8 cellular contexts compared by ENCODE assay signal in the genomic region with DNA sequence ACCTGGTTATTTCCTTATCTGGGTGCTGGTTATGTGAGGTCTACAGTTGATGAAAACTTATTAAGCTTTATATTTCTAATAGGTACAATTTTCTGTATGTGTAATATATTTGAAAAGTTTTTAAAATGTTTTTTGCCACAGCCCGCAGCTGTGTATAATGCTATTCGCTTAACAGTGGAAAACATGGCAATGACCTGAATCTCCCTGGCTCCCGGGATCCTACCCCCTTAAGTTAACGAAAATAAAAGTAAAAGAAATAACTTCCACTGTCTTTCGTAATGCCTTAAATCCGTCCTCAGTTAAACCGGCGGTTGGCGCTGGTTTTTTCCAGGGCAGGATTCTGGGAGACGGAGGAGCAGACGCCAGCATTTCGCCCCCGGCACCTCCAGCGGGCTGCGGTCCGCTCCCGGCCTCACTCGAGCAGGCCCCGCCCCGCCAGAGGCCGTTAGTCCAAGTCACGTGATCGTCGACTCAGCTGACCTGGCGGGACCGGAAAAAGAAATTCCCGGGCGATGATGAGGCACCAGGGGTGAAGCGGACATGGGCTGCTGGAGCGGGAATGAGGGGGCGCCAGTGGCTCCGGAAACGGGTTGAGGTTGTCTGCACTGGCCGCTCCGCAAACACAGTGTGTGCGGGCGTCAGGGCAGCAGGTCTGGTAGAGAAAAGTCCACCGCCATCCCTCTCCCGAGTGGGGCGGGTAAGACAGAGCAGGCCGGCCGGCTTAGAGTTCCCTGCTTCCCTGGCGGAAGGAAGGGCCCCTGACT. TPM values are rescaled to one million over a fixed set of nuclear protein-coding genes. Genes with fewer than 3 reads are reported as not detected.
A peak's percentile ranks its signal among the peaks of the same experiment; 100 is the strongest.
DNase-seq lines count a peak whose midpoint lies in the region; ATAC-seq and TF ChIP-seq lines count a peak whose summit lies in the region.
"Not testable (repeated sequence)": the region's sequence is repeated elsewhere in the genome, so short reads cannot be mapped to it uniquely, and the experiment has no call there.

No MANE protein-coding gene starts in this region.

- H3K4me3 ChIP-seq in esophagus squamous epithelium (peak overlapping the region; percentile 13 to 58 (median 29)), lower lobe of right lung (peak overlapping the region; percentile 44), skin epidermis (peak overlapping the region; percentile 13 to 30 (median 21)), upper lobe of left lung (peak overlapping the region in 3 of 4 donors; percentile 23 to 48 (median 44))

- TF ChIP-seq EP300 in upper lobe of left lung (IDR thresholded peaks at IDR 0.05): not testable (repeated sequence)

- peak; percentile 70 for ATAC-seq in GM18867 (IDR thresholded peaks at IDR 0.05; ENCODE audit: unreplicated experiment)
- peak; percentile 71 for ATAC-seq in HG03354 (IDR thresholded peaks at IDR 0.05; ENCODE audit: poor library complexity, severe bottlenecking, unreplicated experiment)
- peak; percentile 88 to 94 for ATAC-seq in lower lobe of right lung
- peak; percentile 73 to 94 for ATAC-seq in upper lobe of left lung (ENCODE audit: low FRiP score in 2 of 2)

- H3K27ac ChIP-seq in esophagus squamous epithelium: peak overlapping the region in 2 of 4 donors; percentile 14 to 59
- H3K27ac ChIP-seq in lower lobe of right lung: peak overlapping the region; percentile 31
- peak overlapping the region in 4 of 21 experiments; percentile 35 to 66 (median 48) for H3K27ac ChIP-seq in skin epidermis
- peak overlapping the region in 2 of 4 donors; percentile 48 to 49 for H3K27ac ChIP-seq in upper lobe of left lung

- not testable (repeated sequence) for H3K4me1 ChIP-seq in esophagus squamous epithelium, lower lobe of right lung, upper lobe of left lung

- TF ChIP-seq CTCF in esophagus squamous epithelium (IDR thresholded peaks at IDR 0.05); lower lobe of right lung (IDR thresholded peaks at IDR 0.05); upper lobe of left lung (IDR thresholded peaks at IDR 0.05): not testable (repeated sequence)

- intact Hi-C loops in esophagus squamous epithelium (cut with DNase I); lower lobe of right lung (cut with DNase I): not testable (repeated sequence)

- not testable (repeated sequence) for H3K36me3 ChIP-seq in esophagus squamous epithelium, lower lobe of right lung, upper lobe of left lung

- peak; percentile 74 for DNase-seq in SW480 (ENCODE audit: low spot score)
- peak; percentile 72 for DNase-seq in activated naive CD4-positive, alpha-beta T cell treated with Interleukin-2 at 50 U/mL for 16 hours
- not testable (repeated sequence) for DNase-seq in esophagus squamous epithelium (lab: John Stamatoyannopoulos, UW)
- DNase-seq in lower lobe of right lung: peak; percentile 84
- DNase-seq in upper lobe of left lung: peak; percentile 56 to 93

- H3K9me3 ChIP-seq in esophagus squamous epithelium, lower lobe of right lung, upper lobe of left lung: not testable (repeated sequence)

- H3K27me3 ChIP-seq in esophagus squamous epithelium; lower lobe of right lung (ENCODE audit: low read depth); upper lobe of left lung: not testable (repeated sequence)

- WGBS in esophagus squamous epithelium, 2 donors: no CpG with 5 or more reads among the region's 43 CpGs
- no CpG with 5 or more reads among the region's 43 CpGs for whole genome bisulfite sequencing in upper lobe of left lung, 2 donors

- TF ChIP-seq POLR2A in esophagus squamous epithelium (IDR thresholded peaks at IDR 0.05); upper lobe of left lung (IDR thresholded peaks at IDR 0.05): not testable (repeated sequence)

RNA-seq across cellular contexts. Expression of gene GOLGA6B, which starts 17.8 kb away (rescaled TPM):
- total RNA-seq in esophagus squamous epithelium (not detected), lower lobe of right lung (not detected), upper lobe of left lung (not detected)

RNA-seq across cellular contexts. Expression of gene HIGD2B, which starts 49.3 kb away (rescaled TPM):
- total RNA-seq in esophagus squamous epithelium (not detected), lower lobe of right lung (not detected), upper lobe of left lung (not detected)

RNA-seq across cellular contexts. Expression of gene BBS4, which starts 49.3 kb away (rescaled TPM):
- total RNA-seq in esophagus squamous epithelium: 10 to 100 TPM in 2 of 4 donors, 1 to 10 TPM in 2; 2.8 to 15.3 (median 9.5) TPM
- total RNA-seq in lower lobe of right lung: 18.5 TPM
- 10 to 100 TPM; 16.3 to 78.6 (median 27.7) TPM for total RNA-seq in upper lobe of left lung
